Comparison of ENCODE assay signal across 1 cellular context in genomic region chr3:152056987-152057386, GRCh38.
TF ChIP-seq lines count a peak whose summit lies in the region.

No MANE protein-coding gene starts in this region.

TF ChIP-seq in IMR-90, 13 proteins besides CTCF, POLR2A, EP300 and RAD21 (continued from another document):
- TF ChIP-seq CHD1 (IDR thresholded peaks at IDR 0.05; ENCODE audit: low read depth, low read length) (no peak), CEBPB (IDR thresholded peaks at IDR 0.05; ENCODE audit: low read depth, low read length) (no peak), NFE2L2 (IDR thresholded peaks at IDR 0.05; ENCODE audit: low read depth, low read length) (no peak), MXI1 (IDR thresholded peaks at IDR 0.05; ENCODE audit: borderline replicate concordance, low read depth, low read length) (no peak), SMC3 (IDR thresholded peaks at IDR 0.05; ENCODE audit: low read depth, low read length) (no peak), FOS (IDR thresholded peaks at IDR 0.05; ENCODE audit: low read depth, low read length) (no peak), MAFK (IDR thresholded peaks at IDR 0.05; ENCODE audit: low read depth, low read length) (no peak), BHLHE40 (IDR thresholded peaks at IDR 0.05; ENCODE audit: low read depth, low read length) (no peak), USF2 (IDR thresholded peaks at IDR 0.05; ENCODE audit: low read depth, low read length) (no peak)
